In genomic region chr11:11281626-11282025, GRCh38 we compare ENCODE assay signal across 22 cellular contexts.
"Had no signal": no experiment of that assay in that cellular context is flagged by ENCODE, and none has a peak within 500 bp of the region (broad histone marks: within the 10 kb centered on the region; RNA-seq: fewer than 3 reads in every experiment).

No MANE protein-coding gene starts in this region.

- H3K9me3 ChIP-seq: heart left ventricle, lower lobe of right lung, ovary, right atrium auricular region, right lobe of liver, tibial nerve, upper lobe of left lung, vagina had no signal

- H2AFZ ChIP-seq: hepatocyte, neural progenitor cell had no signal

- ATAC-seq: lower lobe of right lung; naive thymus-derived CD8-positive, alpha-beta T cell; right lobe of liver had no signal

- H3K4me3 Mint-ChIP-seq: naive thymus-derived CD8-positive, alpha-beta T cell; nephron progenitor cell; neural progenitor cell; stimulated activated naive CD8-positive, alpha-beta T cell treated with anti-CD3 and anti-CD28 coated beads, Interleukin-15, amount 100 ng/mL, for 72 hours had no signal

- H3K9ac ChIP-seq: neural progenitor cell had no signal

- H3K27me3 Mint-ChIP-seq: progenitor cell of endocrine pancreas had no signal

- H3K36me3 Mint-ChIP-seq: naive thymus-derived CD8-positive, alpha-beta T cell; neural progenitor cell had no signal

- H3K9me3 Mint-ChIP-seq: naive thymus-derived CD8-positive, alpha-beta T cell; neural progenitor cell; stimulated activated naive CD8-positive, alpha-beta T cell treated with anti-CD3 and anti-CD28 coated beads, Interleukin-15, amount 100 ng/mL, for 72 hours had no signal

- H3K4me3 ChIP-seq: heart left ventricle, hepatocyte, lower lobe of right lung, neural progenitor cell, ovary, right atrium auricular region, right lobe of liver, skin epidermis, tibial nerve, upper lobe of left lung, vagina had no signal

- H3K36me3 ChIP-seq: heart left ventricle, lower lobe of right lung, neural progenitor cell, ovary, right atrium auricular region, right lobe of liver, tibial nerve, vagina had no signal

- H3K27ac ChIP-seq: heart left ventricle, hepatocyte, neural progenitor cell, ovary, right atrium auricular region, right lobe of liver, skin epidermis, tibial nerve, vagina had no signal

- H3K27ac Mint-ChIP-seq: naive thymus-derived CD8-positive, alpha-beta T cell; nephron progenitor cell; neural progenitor cell; progenitor cell of endocrine pancreas; stimulated activated naive CD8-positive, alpha-beta T cell treated with anti-CD3 and anti-CD28 coated beads, Interleukin-15, amount 100 ng/mL, for 72 hours had no signal

- H3K27me3 ChIP-seq: heart left ventricle, hepatocyte, neural progenitor cell, ovary, right atrium auricular region, right lobe of liver, tibial nerve, upper lobe of left lung, vagina had no signal

- H3K4me1 ChIP-seq: vagina had no signal

- H3K4me2 ChIP-seq: hepatocyte, neural progenitor cell had no signal

- DNase-seq: heart left ventricle; lower lobe of right lung; mammary epithelial cell; naive thymus-derived CD8-positive, alpha-beta T cell; nephron progenitor cell; ovary; right lobe of liver; stimulated activated CD4-positive, alpha-beta T cell treated with anti-CD3 and anti-CD28 coated beads, Interleukin-12 subunit alpha, Interleukin-12 subunit beta, amount 100 ng/mL, for 4 hours; stimulated activated CD4-positive, alpha-beta T cell treated with anti-CD3 and anti-CD28 coated beads, Interleukin-15, amount 100 ng/mL, for 24 hours; stimulated activated CD4-positive, alpha-beta T cell treated with anti-CD3 and anti-CD28 coated beads, Interleukin-2, amount 100 ng/mL, for 24 hours; stimulated activated CD4-positive, alpha-beta T cell treated with anti-CD3 and anti-CD28 coated beads, Interleukin-4, amount 100 ng/mL, for 1 hour; stimulated activated naive CD4-positive, alpha-beta T cell treated with Interleukin-2 at 50 U/mL for 16 hours; stimulated activated naive CD8-positive, alpha-beta T cell treated with anti-CD3 and anti-CD28 coated beads, Interleukin-15, amount 100 ng/mL, for 72 hours; substantia nigra had no signal
